In genomic region chr15:76333720-76334437, GRCh38 we compare ENCODE assay signal across 11 cellular contexts. TPM values are rescaled to one million over a fixed set of nuclear protein-coding genes. Genes with fewer than 3 reads are reported as not detected.
DNase-seq lines count a peak whose midpoint lies in the region; ATAC-seq, FAIRE-seq and TF ChIP-seq lines count a peak whose summit lies in the region.
"Had no signal": no experiment of that assay in that cellular context is flagged by ENCODE, and none has a peak within 500 bp of the region (broad histone marks: within the 10 kb centered on the region; RNA-seq: fewer than 3 reads in every experiment).

No MANE protein-coding gene starts in this region.

- peaks cover 10% of the 10 kb centered on the region for H3F3A ChIP-seq in DOHH2 (ENCODE audit: control insufficient read depth, insufficient read depth)

- H3K9ac ChIP-seq in HepG2 (ENCODE audit: insufficient read depth, low read depth, low read length): peak overlapping the region; percentile 52

- POLR2A ChIA-PET in HEK293 (lab: Yijun Ruan, JAX) (interaction anchor here (0.6 to 1.7 kb wide), 3 partner anchors 12 to 106 kb away, joined by 3 to 4 read pairs (median 4); no protein-coding TSS in a partner anchor), HepG2 (lab: Yijun Ruan, JAX) (interaction anchor here (0.9 to 5.5 kb wide), 6 partner anchors 12 to 148 kb away, joined by 3 to 132 read pairs (median 4); partner anchors contain the start of gene ETFA)

- peak in 1 of 2 experiments; percentile 35; a peak in 2 of 4 replicates for TF ChIP-seq EP300 in HepG2 (IDR thresholded peaks at IDR 0.05; ENCODE audit: low read depth in 2 of 2, low read length in 2 of 2)
- TF ChIP-seq EP300 in HepG2 (CRISPR knock-in tag; IDR thresholded peaks at IDR 0.05; ENCODE audit: borderline replicate concordance): 0 out of 2 replicates have a peak, but pooled peaks have one; percentile 33
- no peak for TF ChIP-seq EP300 in stomach (IDR thresholded peaks at IDR 0.05)

- in situ Hi-C loops in HepG2 (cut with HindIII; ENCODE audit: extremely low pct_ligation_motif_present, low pct_unique_long_range_greater_than_20kb): loop anchor here (5.0 kb wide), 2 partner anchors 97 to 142 kb away; no protein-coding TSS in a partner anchor

- TF ChIP-seq POLR2A in HepG2 (IDR thresholded peaks at IDR 0.05; ENCODE audit: insufficient read depth in 1 of 2, low read depth in 2 of 2, low read length in 2 of 2): no peak
- TF ChIP-seq POLR2A in stomach (IDR thresholded peaks at IDR 0.05): no peak

- no peaks in the 10 kb centered on the region for H4K20me1 ChIP-seq in DOHH2 (ENCODE audit: control insufficient read depth, insufficient read depth, low read depth, low read length)
- H4K20me1 ChIP-seq in HepG2 (ENCODE audit: insufficient read depth, low read length): peaks cover 5% of the 10 kb centered on the region; the same call in 1 of the 2 replicates

- no peaks in the 10 kb centered on the region for H3K9me3 ChIP-seq in DOHH2 (ENCODE audit: control insufficient read depth, insufficient read depth, low read length)
- H3K9me3 ChIP-seq in HEK293 (ENCODE audit: control insufficient read depth, insufficient read depth, low read depth, low read length): no peaks in the 10 kb centered on the region
- H3K9me3 ChIP-seq in HepG2 (ENCODE audit: low read length): no peaks in the 10 kb centered on the region
- no peaks in the 10 kb centered on the region for H3K9me3 ChIP-seq in stomach
- H3K9me3 ChIP-seq: neutrophil had no signal

- H3K79me2 ChIP-seq in DOHH2 (ENCODE audit: control insufficient read depth, low read length): peaks cover 23% of the 10 kb centered on the region
- H3K79me2 ChIP-seq in HepG2 (ENCODE audit: insufficient read depth, low read length): peaks cover 23% of the 10 kb centered on the region

- WGBS in HepG2 (ENCODE audit: low lambda C conversion rate): 2% methylated on average over 9 of the region's 9 CpGs
- whole genome bisulfite sequencing in stomach, 5 donors: 37 to 51% (median 47%) methylated on average over 9 of the region's 9 CpGs

- CTCF ChIA-PET in HEK293 (lab: Yijun Ruan, JAX) (interaction anchor here (0.7 to 4.1 kb wide), 11 partner anchors 10 to 148 kb away, joined by 3 to 14 read pairs (median 3); no protein-coding TSS in a partner anchor), HepG2 (lab: Yijun Ruan, JAX; ENCODE audit: low intra/inter-chr PET ratio, low total read pairs) (interaction anchor here (1.2 kb wide), 1 partner anchor 143 kb away, joined by 4 read pairs; no protein-coding TSS in a partner anchor)

- H3K36me3 ChIP-seq in DOHH2 (ENCODE audit: control insufficient read depth, low read length): no peaks in the 10 kb centered on the region
- H3K36me3 ChIP-seq in HEK293 (ENCODE audit: control insufficient read depth in 2 of 2, insufficient read depth in 1 of 2, low read length in 2 of 2): peaks cover 0 to 3% of the 10 kb centered on the region in 2 experiments; a peak in 1 of 3 replicates
- H3K36me3 ChIP-seq in HepG2 (replicated peaks in 1 of 2; ENCODE audit: control insufficient read depth in 1 of 2, insufficient read depth in 2 of 2, low read length in 2 of 2): no peaks in the 10 kb centered on the region
- H3K36me3 ChIP-seq in stomach: no peaks in the 10 kb centered on the region

- peak; percentile 86 for FAIRE-seq in HepG2 (lab: Jason Lieb, UNC)
- FAIRE-seq: TTC549 had no signal

- intact Hi-C loops in HepG2 (cut with micrococcal nuclease; ENCODE audit: unreplicated experiment): loop anchor here (5.0 to 10.0 kb wide), 3 partner anchors 49 to 142 kb away; no protein-coding TSS in a partner anchor
- intact Hi-C loops in stomach (cut with DNase I; ENCODE audit: low total_unique reads): loop anchor here (10.0 kb wide), 1 partner anchor 139 kb away; no protein-coding TSS in a partner anchor

- TF ChIP-seq CTCF in DOHH2 (IDR thresholded peaks at IDR 0.05; ENCODE audit: low read depth, low read length, poor library complexity, severe bottlenecking) (peak; percentile 51), HEK293 (tag by site-specific recombination; IDR thresholded peaks at IDR 0.05) (peak; percentile 72), HepG2 (CRISPR knock-in tag; IDR thresholded peaks at IDR 0.05) (peak; percentile 88), stomach (IDR thresholded peaks at IDR 0.05) (no peak)

- H3K27me3 ChIP-seq in DOHH2 (ENCODE audit: control insufficient read depth, low read length) (peaks cover 12% of the 10 kb centered on the region; the same call in 1 of the 2 replicates), HepG2 (ENCODE audit: control insufficient read depth in 1 of 2, insufficient read depth in 2 of 2, low read length in 2 of 2) (no peaks in the 10 kb centered on the region; a peak in 3 of 5 replicates), stomach (peaks cover 10 to 62% (median 51%) of the 10 kb centered on the region in 3 donors)

- peak; percentile 77 for TF ChIP-seq RAD21 in HepG2 (CRISPR knock-in tag; IDR thresholded peaks at IDR 0.05)

- DNase-seq in UCSD-AML1 (lab: John Stamatoyannopoulos, UW; ENCODE audit: unreplicated experiment) (peak; percentile 25), HepG2 (ENCODE audit: low spot score) (peak; percentile 85), stomach (no peak), NCI-H1436 (lab: John Stamatoyannopoulos, UW) (no peak)
- DNase-seq: NCI-H1694 had no signal

- H3K4me3 ChIP-seq in DOHH2 (ENCODE audit: low read length) (no peak overlapping the region), HEK293 (ENCODE audit: low read depth, low read length) (no peak overlapping the region), HepG2 (replicated peaks in 1 of 3; ENCODE audit: insufficient read depth in 1 of 3, low read depth in 2 of 3, low read length in 3 of 3) (peak overlapping the region; percentile 2 to 61 (median 23); a peak in 4 of 6 replicates), stomach (no peak overlapping the region)

- H3K4me2 ChIP-seq in DOHH2 (ENCODE audit: low read length): no peak overlapping the region
- H3K4me2 ChIP-seq in HepG2 (ENCODE audit: low read depth, low read length): peak overlapping the region; percentile 78

- H3K4me1 ChIP-seq in DOHH2 (ENCODE audit: control insufficient read depth, low read length) (peaks cover 26% of the 10 kb centered on the region), HEK293 (ENCODE audit: control insufficient read depth, insufficient read depth, low read length) (peaks cover 3% of the 10 kb centered on the region; the same call in 1 of the 2 replicates), HepG2 (ENCODE audit: insufficient read depth, low read length) (peaks cover 46% of the 10 kb centered on the region), stomach (peaks cover 15 to 44% (median 34%) of the 10 kb centered on the region in 4 donors)

- no peak overlapping the region for H3K27ac ChIP-seq in DOHH2 (ENCODE audit: low read depth, low read length)
- H3K27ac ChIP-seq in HEK293 (ENCODE audit: extremely low read depth, low read depth, low read length): no peak overlapping the region
- H3K27ac ChIP-seq in HepG2 (ENCODE audit: extremely low read length, insufficient read depth, low read length): peak overlapping the region; percentile 43
- H3K27ac ChIP-seq in stomach: no peak overlapping the region
- H3K27ac ChIP-seq: neutrophil had no signal

- ATAC-seq in HepG2 (peak; percentile 64), HG02840 (IDR thresholded peaks at IDR 0.05; ENCODE audit: low FRiP score, unreplicated experiment) (no peak), HG03045 (IDR thresholded peaks at IDR 0.05; ENCODE audit: unreplicated experiment) (no peak)

- no peak overlapping the region for H2AFZ ChIP-seq in HepG2 (ENCODE audit: low read length)

- no peaks in the 10 kb centered on the region for H3K9me2 ChIP-seq in DOHH2 (replicated peaks; ENCODE audit: control insufficient read depth, low read length)

- BruUV-seq in HepG2 (replicated peaks; lab: Mats Ljungman, UMichigan): no TSS peak

RNA-seq across cellular contexts. Expression of gene ISL2, which starts 2.7 kb away (rescaled TPM):
- total RNA-seq in HepG2 (2016; rRNA removed; fragmentation: Illumina TruSeq; extraction: Trizol) (2.5 and 5.1 TPM in 2 replicates), stomach (1 to 10 TPM in 3 of 5 donors, not detected in 2; 1.3 to 4.0 (median 2.3) TPM)
- 1.5 and 2.1 TPM in 2 replicates for total RNA-seq in HepG2 (2016; cell fraction: cytosol; rRNA removed; fragmentation: Illumina TruSeq; extraction: Trizol; ENCODE audit: low read depth)
- total RNA-seq in HepG2 (2016; cell fraction: insoluble cytoplasmic fraction; rRNA removed; fragmentation: Illumina TruSeq; extraction: Trizol): 3.0 and 4.9 TPM in 2 replicates
- total RNA-seq in HepG2 (2016; cell fraction: membrane; rRNA removed; fragmentation: Illumina TruSeq; extraction: Trizol): 2.9 and 3.6 TPM in 2 replicates
- total RNA-seq in HepG2 (2016; cell fraction: nucleus; rRNA removed; fragmentation: Illumina TruSeq; extraction: Trizol): 5.5 and 5.8 TPM in 2 replicates
- polyA plus RNA-seq in HepG2 (2011; rRNA removed) (4.3 and 6.3 TPM in 2 replicates), stomach (1 to 10 TPM in 2 of 3 donors, under 1 TPM in 1; 0.58 to 2.3 (median 2.1) TPM)
- polyA plus RNA-seq in HepG2 (2011; cell fraction: cytosol; rRNA removed): 3.7 and 5.2 TPM in 2 replicates
- polyA plus RNA-seq in HepG2 (2011; cell fraction: nucleus; rRNA removed): 40.9 and 48.7 TPM in 2 replicates
- 3.6 and 6.5 TPM in 2 replicates for polyA plus RNA-seq in HepG2 (2012)
- 1.7 and 2.0 TPM in 2 replicates for polyA plus RNA-seq in HepG2 (2016; cell fraction: cytosol; fragmentation: Illumina TruSeq; extraction: Trizol; ENCODE audit: low read depth)
- polyA plus RNA-seq in HepG2 (2016; cell fraction: insoluble cytoplasmic fraction; fragmentation: Illumina TruSeq; extraction: Trizol; ENCODE audit: low read depth): 3.6 and 3.7 TPM in 2 replicates
- polyA plus RNA-seq in HepG2 (2016; cell fraction: membrane; fragmentation: Illumina TruSeq; extraction: Trizol; ENCODE audit: low read depth): 1.8 and 2.1 TPM in 2 replicates
- 13.2 TPM in 2 replicates for polyA plus RNA-seq in HepG2 (2016; cell fraction: nucleus; fragmentation: Illumina TruSeq; extraction: Trizol; ENCODE audit: insufficient read depth, low read depth)
- 1.7 and 9.6 TPM in 2 replicates for polyA minus RNA-seq in HepG2 (2011; rRNA and poly(A)+ RNA removed; ENCODE audit: low replicate concordance)
- polyA minus RNA-seq in HepG2 (2011; cell fraction: cytosol; rRNA and poly(A)+ RNA removed): 4.3 and 7.4 TPM in 2 replicates
- polyA minus RNA-seq in HepG2 (2011; cell fraction: nucleus; rRNA and poly(A)+ RNA removed): 8.9 and 12.7 TPM in 2 replicates

RNA-seq across cellular contexts. Expression of gene ETFA, which starts 22.6 kb away (rescaled TPM):
- 396 and 456 TPM in 2 replicates for total RNA-seq in HepG2 (2016; rRNA removed; fragmentation: Illumina TruSeq; extraction: Trizol)
- total RNA-seq in HepG2 (2016; cell fraction: cytosol; rRNA removed; fragmentation: Illumina TruSeq; extraction: Trizol; ENCODE audit: low read depth): 368 and 410 TPM in 2 replicates
- total RNA-seq in HepG2 (2016; cell fraction: insoluble cytoplasmic fraction; rRNA removed; fragmentation: Illumina TruSeq; extraction: Trizol): 386 and 515 TPM in 2 replicates
- total RNA-seq in HepG2 (2016; cell fraction: membrane; rRNA removed; fragmentation: Illumina TruSeq; extraction: Trizol): 164 and 175 TPM in 2 replicates
- total RNA-seq in HepG2 (2016; cell fraction: nucleus; rRNA removed; fragmentation: Illumina TruSeq; extraction: Trizol): 159 and 170 TPM in 2 replicates
- polyA plus RNA-seq in HepG2 (2011; rRNA removed): 221 and 291 TPM in 2 replicates
- polyA plus RNA-seq in HepG2 (2011; cell fraction: cytosol; rRNA removed): 171 and 237 TPM in 2 replicates
- polyA plus RNA-seq in HepG2 (2011; cell fraction: nucleus; rRNA removed): 66.6 and 86.3 TPM in 2 replicates
- polyA plus RNA-seq in HepG2 (2012): 209 and 241 TPM in 2 replicates
- polyA plus RNA-seq in HepG2 (2016; cell fraction: cytosol; fragmentation: Illumina TruSeq; extraction: Trizol; ENCODE audit: low read depth): 67.4 and 75.2 TPM in 2 replicates
- polyA plus RNA-seq in HepG2 (2016; cell fraction: insoluble cytoplasmic fraction; fragmentation: Illumina TruSeq; extraction: Trizol; ENCODE audit: low read depth): 426 and 472 TPM in 2 replicates
- polyA plus RNA-seq in HepG2 (2016; cell fraction: membrane; fragmentation: Illumina TruSeq; extraction: Trizol; ENCODE audit: low read depth): 74.9 and 81.8 TPM in 2 replicates
- 213 and 215 TPM in 2 replicates for polyA plus RNA-seq in HepG2 (2016; cell fraction: nucleus; fragmentation: Illumina TruSeq; extraction: Trizol; ENCODE audit: insufficient read depth, low read depth)
- 123 and 181 TPM in 2 replicates for polyA minus RNA-seq in HepG2 (2011; rRNA and poly(A)+ RNA removed; ENCODE audit: low replicate concordance)
- 116 and 138 TPM in 2 replicates for polyA minus RNA-seq in HepG2 (2011; cell fraction: cytosol; rRNA and poly(A)+ RNA removed)
- polyA minus RNA-seq in HepG2 (2011; cell fraction: nucleus; rRNA and poly(A)+ RNA removed): 103 and 120 TPM in 2 replicates
- total RNA-seq in stomach: 100 to 1,000 TPM in 3 of 5 donors, 10 to 100 TPM in 2; 68.2 to 304 (median 118) TPM
- polyA plus RNA-seq in stomach: 100 to 1,000 TPM in 2 of 3 donors, 10 to 100 TPM in 1; 79.6 to 157 (median 100) TPM

Comparison
In these comparisons a context has a peak if more than half of its experiments do, and no peak if none do; other contexts are left out.
1. H3K4me3 ChIP-seq: peak in HepG2 (3 of 3); none in DOHH2 (single experiment), HEK293 (single experiment) and stomach (0 of 4).
2. CTCF ChIP-seq: peak in DOHH2 (single experiment), HEK293 (single experiment) and HepG2 (single experiment); none in stomach (0 of 7).
3. DNase-seq: peak in UCSD-AML1 (single experiment) and HepG2 (single experiment); none in stomach (single experiment) and NCI-H1436 (single experiment).